ENCODE assay signal across 13 cellular contexts in the genomic region with DNA sequence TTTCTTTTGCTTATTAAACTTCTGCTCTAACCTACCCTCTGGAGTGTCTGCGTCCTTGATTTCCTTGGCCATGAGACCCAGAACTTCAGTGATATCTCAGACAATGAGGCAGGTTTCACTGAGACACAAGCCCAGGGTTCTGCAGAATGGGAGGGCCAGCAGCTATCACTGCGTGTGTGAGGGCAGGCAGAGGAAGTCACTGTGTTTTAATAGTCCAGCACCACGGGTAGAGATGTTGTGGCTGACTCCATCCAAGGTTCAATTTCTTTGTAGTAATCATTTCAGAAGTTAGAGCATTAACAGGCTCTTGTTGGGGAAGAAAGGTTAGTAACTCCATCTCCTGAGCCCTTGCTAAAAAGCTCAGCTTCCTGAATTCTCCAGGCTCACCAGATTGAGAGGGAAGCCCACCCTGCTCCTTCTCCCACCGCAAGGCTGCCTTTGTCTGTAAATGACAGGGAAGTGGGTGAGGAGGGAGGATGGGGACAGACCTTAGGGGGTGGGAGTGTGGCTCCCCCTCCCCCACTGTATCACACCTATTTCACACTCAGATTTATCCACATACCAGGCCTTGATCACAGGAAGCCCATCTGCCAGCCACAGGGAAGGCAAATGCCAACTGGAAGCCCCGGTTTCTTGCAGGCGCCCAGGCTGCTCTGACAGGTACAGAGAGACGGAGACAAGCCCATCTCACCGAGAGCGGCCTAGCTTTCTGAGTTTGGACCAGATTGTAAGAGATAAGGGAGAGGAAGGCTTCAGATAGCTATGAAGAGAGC. TPM values are rescaled to one million over a fixed set of nuclear protein-coding genes. Genes with fewer than 3 reads are reported as not detected.
DNase-seq lines count a peak whose midpoint lies in the region; ATAC-seq and TF ChIP-seq lines count a peak whose summit lies in the region.
"Had no signal": no experiment of that assay in that cellular context is flagged by ENCODE, and none has a peak within 500 bp of the region (broad histone marks: within the 10 kb centered on the region; RNA-seq: fewer than 3 reads in every experiment).

No MANE protein-coding gene starts in this region.

- H3K4me1 ChIP-seq in hepatocyte (ENCODE audit: insufficient read depth) = peaks cover 27% of the 10 kb centered on the region

- no peak for ATAC-seq in activated T-cell treated with anti-CD3 and anti-CD28 coated beads, Interleukin-2, amount 50 U/mL, for 72 hours (replicated peaks in 1 of 2)
- ATAC-seq in WTC11 = no peak
- no peak for ATAC-seq in stimulated activated naive B cell treated with anti-CD40 and anti-IgM and Interleukin-4, amounts not matched to agents 10 μg/mL and 1 μg/mL and 100 μg/mL, for 72 hours (replicated peaks)
- ATAC-seq in GM21529 (IDR thresholded peaks at IDR 0.05; ENCODE audit: unreplicated experiment) = no peak

- peaks cover 63% of the 10 kb centered on the region for H3K79me2 ChIP-seq in hepatocyte

- H3K27ac Mint-ChIP-seq in activated T-cell treated with anti-CD3 and anti-CD28 coated beads, Interleukin-2, amount 50 U/mL, for 72 hours = peak overlapping the region; percentile 88
- no peak overlapping the region for H3K27ac Mint-ChIP-seq in WTC11
- peak overlapping the region; percentile 74 for H3K27ac Mint-ChIP-seq in stimulated activated naive B cell treated with anti-CD40 and anti-IgM and Interleukin-4, amounts not matched to agents 10 μg/mL and 1 μg/mL and 100 μg/mL, for 72 hours

- no peak for DNase-seq in activated T-cell treated with anti-CD3 and anti-CD28 coated beads, Interleukin-2, amount 50 U/mL, for 72 hours
- no peak for DNase-seq in activated T-cell treated with anti-CD3 and anti-CD28 coated beads, Interleukin-2, amount 50 U/mL, for 48 hours
- DNase-seq in WTC11 (ENCODE audit: low spot score) (no peak), hepatocyte (ENCODE audit: low spot score) (no peak), anterior cingulate cortex (lab: John Stamatoyannopoulos, UW) (no peak), 8988T (no peak)
- no peak for DNase-seq in stimulated activated naive B cell treated with anti-CD40 and anti-IgM and Interleukin-4, amounts not matched to agents 10 μg/mL and 1 μg/mL and 100 μg/mL, for 72 hours
- DNase-seq: activated CD4-positive, alpha-beta T cell treated with anti-CD3 and anti-CD28 coated beads, Interleukin-2, amount 50 U/mL, for 4 hours; NCI-H526 treated with DMSO at 0.1 percent for 48 hours; SHP77 treated with DMSO at 0.1 percent for 48 hours; stimulated activated naive CD4-positive, alpha-beta T cell treated with Interleukin-2 at 50 U/mL for 16 hours had no signal

- H3K36me3 ChIP-seq in hepatocyte (replicated peaks; ENCODE audit: insufficient read depth, low read depth) = no peaks in the 10 kb centered on the region

- POLR2A ChIA-PET in WTC11 (lab: Charles Lee) = no interaction called here

- H3K27me3 Mint-ChIP-seq in activated T-cell treated with anti-CD3 and anti-CD28 coated beads, Interleukin-2, amount 50 U/mL, for 72 hours (ENCODE audit: low read depth) = no peaks in the 10 kb centered on the region
- H3K27me3 Mint-ChIP-seq in WTC11 (ENCODE audit: low read depth) = no peaks in the 10 kb centered on the region
- H3K27me3 Mint-ChIP-seq in stimulated activated naive B cell treated with anti-CD40 and anti-IgM and Interleukin-4, amounts not matched to agents 10 μg/mL and 1 μg/mL and 100 μg/mL, for 72 hours = no peaks in the 10 kb centered on the region

- H3K9me3 Mint-ChIP-seq in activated T-cell treated with anti-CD3 and anti-CD28 coated beads, Interleukin-2, amount 50 U/mL, for 72 hours = no peaks in the 10 kb centered on the region
- no peaks in the 10 kb centered on the region for H3K9me3 Mint-ChIP-seq in WTC11
- no peaks in the 10 kb centered on the region for H3K9me3 Mint-ChIP-seq in stimulated activated naive B cell treated with anti-CD40 and anti-IgM and Interleukin-4, amounts not matched to agents 10 μg/mL and 1 μg/mL and 100 μg/mL, for 72 hours

- TF ChIP-seq CTCF in WTC11 (IDR thresholded peaks at IDR 0.05) (no peak), hepatocyte (IDR thresholded peaks at IDR 0.05; ENCODE audit: poor library complexity) (no peak)

- no peak overlapping the region for H3K4me3 ChIP-seq in hepatocyte

- H3K9me2 ChIP-seq in hepatocyte (replicated peaks; ENCODE audit: insufficient read depth) = no peaks in the 10 kb centered on the region

- no peaks in the 10 kb centered on the region for H3K27me3 ChIP-seq in hepatocyte
- H3K27me3 ChIP-seq: neutrophil had no signal

- no peaks in the 10 kb centered on the region for H4K20me1 ChIP-seq in hepatocyte (ENCODE audit: insufficient read depth, poor library complexity, severe bottlenecking)

- H3K9me3 ChIP-seq in hepatocyte (ENCODE audit: low read depth) = no peaks in the 10 kb centered on the region
- H3K9me3 ChIP-seq: neutrophil had no signal

- no peak overlapping the region for H2AFZ ChIP-seq in hepatocyte

- WGBS in hepatocyte (ENCODE audit: low lambda C conversion rate, missing lambda C conversion rate) = 66% methylated on average over 9 of the region's 9 CpGs

- no peak overlapping the region for H3K27ac ChIP-seq in hepatocyte
- H3K27ac ChIP-seq: neutrophil had no signal

- peak overlapping the region; percentile 91 for H3K4me3 Mint-ChIP-seq in activated T-cell treated with anti-CD3 and anti-CD28 coated beads, Interleukin-2, amount 50 U/mL, for 72 hours
- peak overlapping the region; percentile 15; the same call in 1 of the 2 replicates for H3K4me3 Mint-ChIP-seq in WTC11
- H3K4me3 Mint-ChIP-seq in stimulated activated naive B cell treated with anti-CD40 and anti-IgM and Interleukin-4, amounts not matched to agents 10 μg/mL and 1 μg/mL and 100 μg/mL, for 72 hours = peak overlapping the region in 1 of 2 donors; percentile 30

- H3K36me3 Mint-ChIP-seq in activated T-cell treated with anti-CD3 and anti-CD28 coated beads, Interleukin-2, amount 50 U/mL, for 72 hours (ENCODE audit: insufficient read depth in 2 of 2) = peaks cover 4 to 13% of the 10 kb centered on the region in 2 donors
- H3K36me3 Mint-ChIP-seq in WTC11 = no peaks in the 10 kb centered on the region
- peaks cover 12 to 13% of the 10 kb centered on the region in 2 donors for H3K36me3 Mint-ChIP-seq in stimulated activated naive B cell treated with anti-CD40 and anti-IgM and Interleukin-4, amounts not matched to agents 10 μg/mL and 1 μg/mL and 100 μg/mL, for 72 hours

- H3K4me1 Mint-ChIP-seq in activated T-cell treated with anti-CD3 and anti-CD28 coated beads, Interleukin-2, amount 50 U/mL, for 72 hours (ENCODE audit: low read depth) = peaks cover 79% of the 10 kb centered on the region
- peaks cover 32% of the 10 kb centered on the region for H3K4me1 Mint-ChIP-seq in WTC11
- peaks cover 48 to 76% of the 10 kb centered on the region in 2 donors for H3K4me1 Mint-ChIP-seq in stimulated activated naive B cell treated with anti-CD40 and anti-IgM and Interleukin-4, amounts not matched to agents 10 μg/mL and 1 μg/mL and 100 μg/mL, for 72 hours

- CTCF ChIA-PET in WTC11 (lab: Charles Lee) = interaction anchor here (0.6 to 5.2 kb wide), 6 partner anchors 16 to 148 kb away, joined by 3 to 58 read pairs (median 3); no protein-coding TSS in a partner anchor

- H3K4me2 ChIP-seq in hepatocyte = peak overlapping the region; percentile 94

TF ChIP-seq in WTC11, 78 proteins besides CTCF, POLR2A, EP300 and RAD21 (continues in another document):
- TF ChIP-seq ZBTB43 (CRISPR knock-in tag; IDR thresholded peaks at IDR 0.05) (no peak), ATF6 (CRISPR knock-in tag; IDR thresholded peaks at IDR 0.05) (no peak), SMAD3 (CRISPR knock-in tag; IDR thresholded peaks at IDR 0.05; ENCODE audit: borderline replicate concordance) (no peak)
- TF ChIP-seq, protein P1, sequence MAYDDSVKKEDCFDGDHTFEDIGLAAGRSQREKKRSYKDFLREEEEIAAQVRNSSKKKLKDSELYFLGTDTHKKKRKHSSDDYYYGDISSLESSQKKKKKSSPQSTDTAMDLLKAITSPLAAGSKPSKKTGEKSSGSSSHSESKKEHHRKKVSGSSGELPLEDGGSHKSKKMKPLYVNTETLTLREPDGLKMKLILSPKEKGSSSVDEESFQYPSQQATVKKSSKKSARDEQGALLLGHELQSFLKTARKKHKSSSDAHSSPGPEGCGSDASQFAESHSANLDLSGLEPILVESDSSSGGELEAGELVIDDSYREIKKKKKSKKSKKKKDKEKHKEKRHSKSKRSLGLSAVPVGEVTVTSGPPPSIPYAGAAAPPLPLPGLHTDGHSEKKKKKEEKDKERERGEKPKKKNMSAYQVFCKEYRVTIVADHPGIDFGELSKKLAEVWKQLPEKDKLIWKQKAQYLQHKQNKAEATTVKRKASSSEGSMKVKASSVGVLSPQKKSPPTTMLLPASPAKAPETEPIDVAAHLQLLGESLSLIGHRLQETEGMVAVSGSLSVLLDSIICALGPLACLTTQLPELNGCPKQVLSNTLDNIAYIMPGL (CRISPR knock-in tag; IDR thresholded peaks at IDR 0.05) = no peak

RNA-seq across cellular contexts. Expression of gene C19orf12, which starts 2.1 kb away (rescaled TPM):
- 10 to 100 TPM; 32.1 to 35.6 TPM for total RNA-seq in activated T-cell treated with anti-CD3 and anti-CD28 coated beads, Interleukin-2, amount 50 U/mL, for 72 hours
- total RNA-seq in WTC11 (2021) (15.5 to 19.0 TPM (median 17.2 TPM) in 3 replicates), hepatocyte (52.1 and 57.2 TPM in 2 replicates)
- 39.5 and 41.5 TPM in 2 replicates for polyA plus RNA-seq in hepatocyte

RNA-seq across cellular contexts. Expression of gene PLEKHF1, which starts 47.7 kb away (rescaled TPM):
- 10 to 100 TPM; 21.3 to 21.5 TPM for total RNA-seq in activated T-cell treated with anti-CD3 and anti-CD28 coated beads, Interleukin-2, amount 50 U/mL, for 72 hours
- total RNA-seq in WTC11 (2021) (10.8 to 17.9 TPM (median 14.0 TPM) in 3 replicates), hepatocyte (2.7 TPM in 2 replicates)
- 2.4 and 5.8 TPM in 2 replicates for polyA plus RNA-seq in hepatocyte
